15 cellular contexts compared by ENCODE assay signal in the genomic region with DNA sequence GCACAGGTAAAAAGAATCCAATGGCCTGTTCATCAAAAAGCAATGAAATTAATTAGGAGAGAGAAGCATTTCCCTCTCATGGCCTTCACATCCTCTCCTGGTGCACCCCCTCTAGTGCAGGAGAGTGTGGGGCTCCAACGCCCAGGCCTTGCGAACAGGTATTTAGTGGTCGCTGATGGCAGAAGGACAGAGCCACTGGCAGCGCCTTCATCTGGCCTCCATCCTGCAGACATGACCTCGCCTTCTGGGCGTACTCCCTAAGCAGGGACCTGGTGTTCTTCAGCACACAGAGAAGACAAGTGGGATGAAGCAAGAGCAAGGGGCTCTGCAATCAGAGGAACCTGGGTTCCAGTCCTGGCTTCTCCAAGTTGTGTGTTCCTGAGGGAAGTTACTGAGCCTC.
DNase-seq lines count a peak whose midpoint lies in the region; ATAC-seq and TF ChIP-seq lines count a peak whose summit lies in the region.
"Had no signal": no experiment of that assay in that cellular context is flagged by ENCODE, and none has a peak within 500 bp of the region (broad histone marks: within the 10 kb centered on the region; RNA-seq: fewer than 3 reads in every experiment).

No MANE protein-coding gene starts in this region.

- peaks cover 3% of the 10 kb centered on the region for H4K20me1 ChIP-seq in GM23338 (replicated peaks; ENCODE audit: insufficient read depth)

- H3K9me2 ChIP-seq in GM23338 (ENCODE audit: insufficient read depth) = no peaks in the 10 kb centered on the region

- peaks cover 73% of the 10 kb centered on the region for H3K36me3 Mint-ChIP-seq in activated CD8-positive, alpha-beta memory T cell treated with anti-CD3 and anti-CD28 coated beads, Interleukin-2, amount 10 ng/mL, durations not matched to agents 7 days and 5 days
- peaks cover 32% of the 10 kb centered on the region for H3K36me3 Mint-ChIP-seq in GM23338 (ENCODE audit: low read depth)
- peaks cover 23 to 85% of the 10 kb centered on the region in 2 donors for H3K36me3 Mint-ChIP-seq in activated naive CD4-positive, alpha-beta T cell treated with anti-CD3 and anti-CD28 coated beads, Interleukin-2, amount 50 U/mL, for 72 hours

- H3K4me1 ChIP-seq in GM23338 (ENCODE audit: insufficient read depth) (no peaks in the 10 kb centered on the region), neutrophil (ENCODE audit: control insufficient read depth in 1 of 2, insufficient read depth in 1 of 2, low read depth in 1 of 2, low read length in 1 of 2) (peaks cover 26 to 58% of the 10 kb centered on the region in 2 experiments)

- H3K4me1 Mint-ChIP-seq in activated CD8-positive, alpha-beta memory T cell treated with anti-CD3 and anti-CD28 coated beads, Interleukin-2, amount 10 ng/mL, durations not matched to agents 7 days and 5 days = peaks cover 98% of the 10 kb centered on the region
- H3K4me1 Mint-ChIP-seq in GM23338 = peaks cover 8% of the 10 kb centered on the region; the same call in 1 of the 3 replicates

- DNase-seq in activated CD8-positive, alpha-beta memory T cell treated with anti-CD3 and anti-CD28 coated beads, Interleukin-2, amount 10 ng/mL, durations not matched to agents 7 days and 5 days = no peak
- DNase-seq in activated CD8-positive, alpha-beta memory T cell treated with anti-CD3 and anti-CD28 coated beads, Interleukin-2, amount 50 U/mL, for 4 hours = no peak
- DNase-seq in GM23338 (ENCODE audit: low spot score) (no peak), NCI-H82 treated with DMSO at 0.1 percent for 48 hours (lab: John Stamatoyannopoulos, UW; ENCODE audit: unreplicated experiment) (no peak)
- no peak for DNase-seq in activated naive CD4-positive, alpha-beta T cell treated with anti-CD3 and anti-CD28 coated beads, Interleukin-2, amount 50 U/mL, for 72 hours (ENCODE audit: low spot score in 2 of 2)
- DNase-seq: foreskin fibroblast, hypothalamus, IMR-90, NCI-H2029 treated with DMSO at 0.1 percent for 48 hours, NCI-H510A, Right ventricle myocardium superior, substantia nigra had no signal

- CTCF ChIA-PET in activated CD8-positive, alpha-beta memory T cell treated with anti-CD3 and anti-CD28 coated beads, Interleukin-2, amount 10 ng/mL, durations not matched to agents 7 days and 5 days (lab: Charles Lee) = interaction anchor here (0.6 to 2.2 kb wide), 2 partner anchors 12 to 128 kb away, joined by 3 to 9 read pairs; no protein-coding TSS in a partner anchor

- H2AFZ ChIP-seq in GM23338 = no peak overlapping the region

- H3K4me3 Mint-ChIP-seq in activated CD8-positive, alpha-beta memory T cell treated with anti-CD3 and anti-CD28 coated beads, Interleukin-2, amount 10 ng/mL, durations not matched to agents 7 days and 5 days = peak overlapping the region; percentile 48
- H3K4me3 Mint-ChIP-seq in GM23338 = no peak overlapping the region

- peak; percentile 3 for ATAC-seq in activated CD8-positive, alpha-beta memory T cell treated with anti-CD3 and anti-CD28 coated beads, Interleukin-2, amount 10 ng/mL, durations not matched to agents 7 days and 5 days
- ATAC-seq in GM23338 (no peak), GM19455 (IDR thresholded peaks at IDR 0.05; ENCODE audit: unreplicated experiment) (no peak), GM21786 (IDR thresholded peaks at IDR 0.05; ENCODE audit: unreplicated experiment) (no peak)
- peak; percentile 0 to 10 for ATAC-seq in activated naive CD4-positive, alpha-beta T cell treated with anti-CD3 and anti-CD28 coated beads, Interleukin-2, amount 50 U/mL, for 72 hours

- H3K79me2 ChIP-seq in GM23338 (replicated peaks; ENCODE audit: insufficient read depth) = peaks cover 65% of the 10 kb centered on the region

- H3K4me2 ChIP-seq in GM23338 = no peak overlapping the region

- peak overlapping the region; percentile 97 for H3K27ac Mint-ChIP-seq in activated CD8-positive, alpha-beta memory T cell treated with anti-CD3 and anti-CD28 coated beads, Interleukin-2, amount 10 ng/mL, durations not matched to agents 7 days and 5 days
- H3K27ac Mint-ChIP-seq in GM23338 = peak overlapping the region; percentile 17; the same call in 1 of the 2 replicates
- peak overlapping the region; percentile 95 to 99 for H3K27ac Mint-ChIP-seq in activated naive CD4-positive, alpha-beta T cell treated with anti-CD3 and anti-CD28 coated beads, Interleukin-2, amount 50 U/mL, for 72 hours

- no peak overlapping the region for H3K4me3 ChIP-seq in GM23338
- H3K4me3 ChIP-seq in neutrophil (ENCODE audit: low read depth in 1 of 2, low read length in 1 of 2) = no peak overlapping the region

- H3K36me3 ChIP-seq in GM23338 (ENCODE audit: insufficient read depth) = no peaks in the 10 kb centered on the region
- peaks cover 28% of the 10 kb centered on the region for H3K36me3 ChIP-seq in neutrophil

- H3K9me3 ChIP-seq in neutrophil = no peaks in the 10 kb centered on the region

- H3F3A ChIP-seq in GM23338 (replicated peaks; ENCODE audit: low read depth) = no peaks in the 10 kb centered on the region

- TF ChIP-seq CTCF in GM23338 (conservative IDR thresholded peaks at IDR 0.05; ENCODE audit: low read depth in 2 of 2) (no peak), neutrophil (IDR thresholded peaks at IDR 0.05) (no peak)

- H3K27me3 ChIP-seq in GM23338 (ENCODE audit: insufficient read depth) (no peaks in the 10 kb centered on the region), neutrophil (no peaks in the 10 kb centered on the region)

- H3K27ac ChIP-seq in GM23338 (ENCODE audit: low read depth) (no peak overlapping the region), neutrophil (peak overlapping the region; percentile 52)

- H3K9me3 Mint-ChIP-seq in activated CD8-positive, alpha-beta memory T cell treated with anti-CD3 and anti-CD28 coated beads, Interleukin-2, amount 10 ng/mL, durations not matched to agents 7 days and 5 days (ENCODE audit: low read depth) = no peaks in the 10 kb centered on the region
- peaks cover 8% of the 10 kb centered on the region for H3K9me3 Mint-ChIP-seq in GM23338
- H3K9me3 Mint-ChIP-seq in activated naive CD4-positive, alpha-beta T cell treated with anti-CD3 and anti-CD28 coated beads, Interleukin-2, amount 50 U/mL, for 72 hours = peaks cover 0 to 14% of the 10 kb centered on the region in 2 donors

- no peaks in the 10 kb centered on the region for H3K27me3 Mint-ChIP-seq in activated CD8-positive, alpha-beta memory T cell treated with anti-CD3 and anti-CD28 coated beads, Interleukin-2, amount 10 ng/mL, durations not matched to agents 7 days and 5 days
- H3K27me3 Mint-ChIP-seq in GM23338 (ENCODE audit: insufficient read depth, low read depth, poor library complexity) = peaks cover 12% of the 10 kb centered on the region

TF ChIP-seq in GM23338, 12 proteins besides CTCF, POLR2A, EP300 and RAD21 (continues in another document):
- TF ChIP-seq NANOG (IDR thresholded peaks at IDR 0.05; ENCODE audit: borderline replicate concordance) (no peak), EZH2 (IDR thresholded peaks at IDR 0.05; ENCODE audit: low read depth, unreplicated experiment) (no peak)
- TF ChIP-seq, protein P1, sequence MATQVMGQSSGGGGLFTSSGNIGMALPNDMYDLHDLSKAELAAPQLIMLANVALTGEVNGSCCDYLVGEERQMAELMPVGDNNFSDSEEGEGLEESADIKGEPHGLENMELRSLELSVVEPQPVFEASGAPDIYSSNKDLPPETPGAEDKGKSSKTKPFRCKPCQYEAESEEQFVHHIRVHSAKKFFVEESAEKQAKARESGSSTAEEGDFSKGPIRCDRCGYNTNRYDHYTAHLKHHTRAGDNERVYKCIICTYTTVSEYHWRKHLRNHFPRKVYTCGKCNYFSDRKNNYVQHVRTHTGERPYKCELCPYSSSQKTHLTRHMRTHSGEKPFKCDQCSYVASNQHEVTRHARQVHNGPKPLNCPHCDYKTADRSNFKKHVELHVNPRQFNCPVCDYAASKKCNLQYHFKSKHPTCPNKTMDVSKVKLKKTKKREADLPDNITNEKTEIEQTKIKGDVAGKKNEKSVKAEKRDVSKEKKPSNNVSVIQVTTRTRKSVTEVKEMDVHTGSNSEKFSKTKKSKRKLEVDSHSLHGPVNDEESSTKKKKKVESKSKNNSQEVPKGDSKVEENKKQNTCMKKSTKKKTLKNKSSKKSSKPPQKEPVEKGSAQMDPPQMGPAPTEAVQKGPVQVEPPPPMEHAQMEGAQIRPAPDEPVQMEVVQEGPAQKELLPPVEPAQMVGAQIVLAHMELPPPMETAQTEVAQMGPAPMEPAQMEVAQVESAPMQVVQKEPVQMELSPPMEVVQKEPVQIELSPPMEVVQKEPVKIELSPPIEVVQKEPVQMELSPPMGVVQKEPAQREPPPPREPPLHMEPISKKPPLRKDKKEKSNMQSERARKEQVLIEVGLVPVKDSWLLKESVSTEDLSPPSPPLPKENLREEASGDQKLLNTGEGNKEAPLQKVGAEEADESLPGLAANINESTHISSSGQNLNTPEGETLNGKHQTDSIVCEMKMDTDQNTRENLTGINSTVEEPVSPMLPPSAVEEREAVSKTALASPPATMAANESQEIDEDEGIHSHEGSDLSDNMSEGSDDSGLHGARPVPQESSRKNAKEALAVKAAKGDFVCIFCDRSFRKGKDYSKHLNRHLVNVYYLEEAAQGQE (IDR thresholded peaks at IDR 0.05; ENCODE audit: unreplicated experiment) = no peak

Comparison
In these comparisons a context has a peak if more than half of its experiments do, and no peak if none do; other contexts are left out.
1. ATAC-seq: peak in activated CD8-positive, alpha-beta memory T cell treated with anti-CD3 and anti-CD28 coated beads, Interleukin-2, amount 10 ng/mL, durations not matched to agents 7 days and 5 days (single experiment) and activated naive CD4-positive, alpha-beta T cell treated with anti-CD3 and anti-CD28 coated beads, Interleukin-2, amount 50 U/mL, for 72 hours (2 of 2); none in GM23338 (single experiment), GM19455 (single experiment) and GM21786 (single experiment).
2. H3K27ac Mint-ChIP-seq: peak in every context shown above with its lines; median percentile 97 in activated CD8-positive, alpha-beta memory T cell treated with anti-CD3 and anti-CD28 coated beads, Interleukin-2, amount 10 ng/mL, durations not matched to agents 7 days and 5 days; 97 in activated naive CD4-positive, alpha-beta T cell treated with anti-CD3 and anti-CD28 coated beads, Interleukin-2, amount 50 U/mL, for 72 hours; 17 in GM23338.